ENCODE assay signal across 17 cellular contexts in the genomic region with DNA sequence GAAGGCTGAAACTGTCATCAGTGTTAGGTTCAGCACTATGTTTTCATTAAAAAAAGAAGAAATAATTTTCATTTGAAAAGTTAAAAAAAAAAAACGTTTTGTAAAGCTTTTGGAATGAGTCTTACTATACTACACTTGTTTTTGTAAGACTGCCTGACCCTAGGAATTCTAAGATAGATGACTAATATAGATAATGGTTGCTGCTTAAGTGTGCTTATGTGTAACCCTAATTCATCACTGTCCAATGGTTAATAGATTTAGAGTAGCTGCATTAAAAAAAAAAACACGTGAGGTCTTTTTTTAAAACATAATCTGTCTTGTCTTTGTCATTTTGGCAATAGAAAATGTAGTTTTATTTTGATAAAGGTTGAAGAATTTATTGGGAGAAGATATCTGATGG.
"Had no signal": no experiment of that assay in that cellular context is flagged by ENCODE, and none has a peak within 500 bp of the region (broad histone marks: within the 10 kb centered on the region; RNA-seq: fewer than 3 reads in every experiment).

No MANE protein-coding gene starts in this region.

- H3K9me3 ChIP-seq: esophagus squamous epithelium, gastroesophageal sphincter, heart right ventricle, thyroid gland had no signal

- H3K9ac ChIP-seq: parathyroid adenoma had no signal

- H3K36me3 ChIP-seq: esophagus squamous epithelium, gastroesophageal sphincter, heart right ventricle, thyroid gland had no signal

- DNase-seq: activated CD4-positive, alpha-beta T cell treated with anti-CD3 and anti-CD28 coated beads for 4 hours; activated CD8-positive, alpha-beta T cell treated with anti-CD3 and anti-CD28 coated beads for 36 hours; activated effector memory CD4-positive, alpha-beta T cell treated with anti-CD3 and anti-CD28 coated beads, Interleukin-2, amount 50 U/mL, for 16 hours; activated T-cell treated with anti-CD3 and anti-CD28 coated beads, Interleukin-2, amount 50 U/mL, for 4 hours; amniotic stem cell; cortex of kidney; effector CD4-positive, alpha-beta T cell; esophagus squamous epithelium; heart right ventricle; naive B cell; T-helper 17 cell; thyroid gland had no signal

- H3K27me3 ChIP-seq: esophagus squamous epithelium, gastroesophageal sphincter, heart right ventricle, thyroid gland had no signal

- H3K27ac ChIP-seq: esophagus squamous epithelium, gastroesophageal sphincter, heart right ventricle, parathyroid adenoma, thyroid gland had no signal

- H3K4me1 ChIP-seq: esophagus squamous epithelium, gastroesophageal sphincter, heart right ventricle, parathyroid adenoma, thyroid gland had no signal

- H2AFZ ChIP-seq: parathyroid adenoma had no signal

- H3K79me2 ChIP-seq: parathyroid adenoma had no signal

- H3K4me3 ChIP-seq: esophagus squamous epithelium, gastroesophageal sphincter, heart right ventricle, thyroid gland had no signal

- ATAC-seq: activated CD8-positive, alpha-beta T cell treated with anti-CD3 and anti-CD28 coated beads for 36 hours; activated naive CD4-positive, alpha-beta T cell treated with anti-CD3 and anti-CD28 coated beads, Interleukin-2, amount 50 U/mL, for 72 hours; activated T-cell treated with anti-CD3 and anti-CD28 coated beads, Interleukin-2, amount 50 U/mL, for 4 hours; gastroesophageal sphincter; heart right ventricle; left lobe of liver; stimulated activated memory B cell treated with anti-CD40 and anti-IgM and Interleukin-4, amounts not matched to agents 10 μg/mL and 1 μg/mL and 100 μg/mL, for 72 hours; T-helper 17 cell had no signal
